Comparison of ENCODE assay signal across 1 cellular context in genomic region chr5:35158627-35159369, GRCh38.
TF ChIP-seq lines count a peak whose summit lies in the region.

No MANE protein-coding gene starts in this region.

TF ChIP-seq in WTC11, 78 proteins besides CTCF, POLR2A, EP300 and RAD21 (continued from another document):
- no peak for TF ChIP-seq ZNF532 (CRISPR knock-in tag; IDR thresholded peaks at IDR 0.05; ENCODE audit: borderline replicate concordance)
- TF ChIP-seq JAZF1 (CRISPR knock-in tag; IDR thresholded peaks at IDR 0.05) = no peak
- no peak for TF ChIP-seq SMAD3 (CRISPR knock-in tag; IDR thresholded peaks at IDR 0.05; ENCODE audit: borderline replicate concordance)
- no peak for TF ChIP-seq NR1H2 (CRISPR knock-in tag; IDR thresholded peaks at IDR 0.05)
- no peak for TF ChIP-seq CREM (CRISPR knock-in tag; IDR thresholded peaks at IDR 0.05)
- TF ChIP-seq ZNF138 (CRISPR knock-in tag; conservative IDR thresholded peaks at IDR 0.05) = no peak
- TF ChIP-seq ZNF263 (CRISPR knock-in tag; IDR thresholded peaks at IDR 0.05; ENCODE audit: low read depth) = no peak
- TF ChIP-seq USF1 (CRISPR knock-in tag; IDR thresholded peaks at IDR 0.05) = no peak
- TF ChIP-seq ZNF281 (CRISPR knock-in tag; IDR thresholded peaks at IDR 0.05) = no peak
- no peak for TF ChIP-seq AFF4 (CRISPR knock-in tag; IDR thresholded peaks at IDR 0.05; ENCODE audit: borderline replicate concordance)
